8 cellular contexts compared by ENCODE assay signal in genomic region chr18:2985628-2986027, GRCh38. TPM values are rescaled to one million over a fixed set of nuclear protein-coding genes. Genes with fewer than 3 reads are reported as not detected.
DNase-seq lines count a peak whose midpoint lies in the region; ATAC-seq and TF ChIP-seq lines count a peak whose summit lies in the region.

No MANE protein-coding gene starts in this region.

- H3K9me3 ChIP-seq in MM.1S (replicated peaks; ENCODE audit: insufficient read depth, low read length) (no peaks in the 10 kb centered on the region), prostate gland (no peaks in the 10 kb centered on the region)

- no peaks in the 10 kb centered on the region for H3F3A ChIP-seq in MM.1S (ENCODE audit: insufficient read depth, low read length)

- H3K4me1 ChIP-seq in MM.1S (ENCODE audit: low read length) (peaks cover 11% of the 10 kb centered on the region), prostate gland (replicated peaks) (no peaks in the 10 kb centered on the region)

- WGBS in prostate gland: 92% methylated on average over 2 of the region's 2 CpGs

- TF ChIP-seq POLR2A in prostate gland (IDR thresholded peaks at IDR 0.05): no peak

- no peak overlapping the region for H2AFZ ChIP-seq in MM.1S (ENCODE audit: low read length)

- DNase-seq in natural killer cell (no peak), MM.1S (peak; percentile 47), coronary artery (ENCODE audit: low spot score) (no peak), prostate gland (ENCODE audit: low spot score) (no peak)
- no peak for DNase-seq in natural killer cell treated with Interleukin-12 subunit alpha and Interleukin-12 subunit beta and Interleukin-15 and Interleukin-18, amount 100 ng/mL, for 72 hours (ENCODE audit: low spot score)

- H3K79me2 ChIP-seq in MM.1S (ENCODE audit: low read length): peaks cover 8% of the 10 kb centered on the region; the same call in 1 of the 2 replicates

- H3K4me3 Mint-ChIP-seq in natural killer cell: no peak overlapping the region
- H3K4me3 Mint-ChIP-seq in natural killer cell treated with Interleukin-12 subunit alpha and Interleukin-12 subunit beta and Interleukin-15 and Interleukin-18, amount 100 ng/mL, for 72 hours: no peak overlapping the region

- no peak overlapping the region for H3K4me3 ChIP-seq in MM.1S (ENCODE audit: low read length)
- H3K4me3 ChIP-seq in coronary artery: no peak overlapping the region
- no peak overlapping the region for H3K4me3 ChIP-seq in prostate gland

- intact Hi-C loops in natural killer cell (cut with micrococcal nuclease): loop anchor here (1.0 kb wide), 2 partner anchors 25 to 53 kb away; no protein-coding TSS in a partner anchor
- intact Hi-C loops in prostate gland (cut with DNase I): loop anchor here (10.0 kb wide), 1 partner anchor 51 kb away; no protein-coding TSS in a partner anchor

- no peak overlapping the region for H3K4me2 ChIP-seq in MM.1S (ENCODE audit: low read depth, low read length)

- no peaks in the 10 kb centered on the region for H3K36me3 Mint-ChIP-seq in natural killer cell
- H3K36me3 Mint-ChIP-seq in natural killer cell treated with Interleukin-12 subunit alpha and Interleukin-12 subunit beta and Interleukin-15 and Interleukin-18, amount 100 ng/mL, for 72 hours: no peaks in the 10 kb centered on the region

- no peaks in the 10 kb centered on the region for H3K27me3 Mint-ChIP-seq in natural killer cell (ENCODE audit: low read depth in 2 of 2)
- H3K27me3 Mint-ChIP-seq in natural killer cell treated with Interleukin-12 subunit alpha and Interleukin-12 subunit beta and Interleukin-15 and Interleukin-18, amount 100 ng/mL, for 72 hours: no peaks in the 10 kb centered on the region

- peak overlapping the region in 1 of 2 donors; percentile 4 for H3K27ac Mint-ChIP-seq in natural killer cell
- peak overlapping the region in 1 of 2 donors; percentile 95 for H3K27ac Mint-ChIP-seq in natural killer cell treated with Interleukin-12 subunit alpha and Interleukin-12 subunit beta and Interleukin-15 and Interleukin-18, amount 100 ng/mL, for 72 hours

- H3K9ac ChIP-seq in MM.1S (ENCODE audit: low read length): no peak overlapping the region

- no peaks in the 10 kb centered on the region for H3K36me3 ChIP-seq in MM.1S (replicated peaks; ENCODE audit: insufficient read depth, low read length)
- H3K36me3 ChIP-seq in prostate gland: no peaks in the 10 kb centered on the region

- H3K4me1 Mint-ChIP-seq in natural killer cell: peaks cover 38 to 44% of the 10 kb centered on the region in 2 donors
- peaks cover 33 to 47% of the 10 kb centered on the region in 2 donors for H3K4me1 Mint-ChIP-seq in natural killer cell treated with Interleukin-12 subunit alpha and Interleukin-12 subunit beta and Interleukin-15 and Interleukin-18, amount 100 ng/mL, for 72 hours (ENCODE audit: low read depth in 2 of 2)

- ATAC-seq in natural killer cell (peak; percentile 41 to 54 (median 42)), HG03460 (IDR thresholded peaks at IDR 0.05; ENCODE audit: unreplicated experiment) (no peak), HG03139 (IDR thresholded peaks at IDR 0.05; ENCODE audit: unreplicated experiment) (no peak), HG03095 (IDR thresholded peaks at IDR 0.05; ENCODE audit: unreplicated experiment) (no peak)
- ATAC-seq in natural killer cell treated with Interleukin-12 subunit alpha and Interleukin-12 subunit beta and Interleukin-15 and Interleukin-18, amount 100 ng/mL, for 72 hours: no peak

- no peaks in the 10 kb centered on the region for H4K20me1 ChIP-seq in MM.1S (ENCODE audit: insufficient read depth, low read length)

- no peaks in the 10 kb centered on the region for H3K27me3 ChIP-seq in MM.1S (replicated peaks; ENCODE audit: insufficient read depth, low read length)
- H3K27me3 ChIP-seq in prostate gland (replicated peaks; ENCODE audit: insufficient read depth): no peaks in the 10 kb centered on the region

- H3K27ac ChIP-seq in MM.1S (ENCODE audit: low read length) (no peak overlapping the region), coronary artery (peak overlapping the region in 1 of 2 donors; percentile 3), prostate gland (no peak overlapping the region)

- H3K9me2 ChIP-seq in MM.1S (replicated peaks; ENCODE audit: insufficient read depth, low read length): no peaks in the 10 kb centered on the region

- peak; percentile 74 for TF ChIP-seq CTCF in natural killer cell (IDR thresholded peaks at IDR 0.05)
- TF ChIP-seq CTCF in MM.1S (IDR thresholded peaks at IDR 0.05; ENCODE audit: low read length): peak; percentile 66
- peak; percentile 34 for TF ChIP-seq CTCF in coronary artery (IDR thresholded peaks at IDR 0.05)
- peak in 3 of 4 experiments; percentile 29 to 42 (median 36) for TF ChIP-seq CTCF in prostate gland (IDR thresholded peaks at IDR 0.05)

- H3K9me3 Mint-ChIP-seq in natural killer cell: no peaks in the 10 kb centered on the region
- no peaks in the 10 kb centered on the region for H3K9me3 Mint-ChIP-seq in natural killer cell treated with Interleukin-12 subunit alpha and Interleukin-12 subunit beta and Interleukin-15 and Interleukin-18, amount 100 ng/mL, for 72 hours

RNA-seq across cellular contexts. Expression of gene LPIN2, which starts 27.3 kb away (rescaled TPM):
- total RNA-seq in natural killer cell (10 to 100 TPM; 32.9 to 58.8 (median 57.1) TPM), prostate gland (100 to 1,000 TPM in 1 of 2 donors, 10 to 100 TPM in 1; 19.5 to 120 TPM)
- total RNA-seq in natural killer cell treated with Interleukin-12 subunit alpha and Interleukin-12 subunit beta and Interleukin-15 and Interleukin-18, amount 100 ng/mL, for 72 hours: 10 to 100 TPM; 57.8 to 80.3 TPM

Comparison
In these comparisons a context has a peak if more than half of its experiments do, and no peak if none do; other contexts are left out.
1. ATAC-seq: peak in natural killer cell (3 of 3); none in natural killer cell treated with Interleukin-12 subunit alpha and Interleukin-12 subunit beta and Interleukin-15 and Interleukin-18, amount 100 ng/mL, for 72 hours (0 of 2), HG03460 (single experiment), HG03139 (single experiment) and HG03095 (single experiment).
2. Peak in every context shown above with its lines, with median percentiles within 50 percentile points of each other: CTCF ChIP-seq.